ENCODE assay signal across 11 cellular contexts in genomic region chr3:72977463-72977862, GRCh38. TPM values are rescaled to one million over a fixed set of nuclear protein-coding genes. Genes with fewer than 3 reads are reported as not detected.
DNase-seq lines count a peak whose midpoint lies in the region; ATAC-seq and TF ChIP-seq lines count a peak whose summit lies in the region.
"Had no signal": no experiment of that assay in that cellular context is flagged by ENCODE, and none has a peak within 500 bp of the region (broad histone marks: within the 10 kb centered on the region; RNA-seq: fewer than 3 reads in every experiment).

No MANE protein-coding gene starts in this region.

- H3F3A ChIP-seq in GM23248 (ENCODE audit: insufficient read depth) = peaks cover 12% of the 10 kb centered on the region; the same call in 1 of the 2 replicates
- no peaks in the 10 kb centered on the region for H3F3A ChIP-seq in SK-N-SH (replicated peaks; ENCODE audit: insufficient read depth)

- peak; percentile 62 for DNase-seq in activated CD8-positive, alpha-beta memory T cell treated with anti-CD3 and anti-CD28 coated beads, Interleukin-2, amount 10 ng/mL, durations not matched to agents 7 days and 5 days
- DNase-seq in activated CD8-positive, alpha-beta memory T cell treated with anti-CD3 and anti-CD28 coated beads, Interleukin-2, amount 50 U/mL, for 4 hours = no peak
- peak; percentile 49 for DNase-seq in GM23248
- peak; percentile 49 for DNase-seq in HS-5 (ENCODE audit: low read depth)
- no peak for DNase-seq in stimulated activated naive B cell treated with anti-CD40 and anti-IgM and Interleukin-4, amounts not matched to agents 10 μg/mL and 1 μg/mL and 100 μg/mL, for 72 hours
- no peak for DNase-seq in pons (ENCODE audit: low spot score)
- no peak for DNase-seq in SK-N-SH
- no peak for DNase-seq in NCI-H1436 treated with DMSO at 0.1 percent for 48 hours (lab: John Stamatoyannopoulos, UW)
- DNase-seq: central memory CD4-positive, alpha-beta T cell; left colon; stimulated activated CD4-positive, alpha-beta T cell treated with anti-CD3 and anti-CD28 coated beads, Interleukin-2, amount 100 ng/mL, for 48 hours had no signal

- TF ChIP-seq EP300 in SK-N-SH (IDR thresholded peaks at IDR 0.05; ENCODE audit: borderline replicate concordance in 1 of 2, low read depth in 1 of 2, low read length in 1 of 2) = no peak

- peak overlapping the region; percentile 52 for H3K27ac ChIP-seq in GM23248
- no peak overlapping the region for H3K27ac ChIP-seq in SK-N-SH (ENCODE audit: low read depth in 2 of 2, low read length in 1 of 2)

- H2AFZ ChIP-seq in GM23248 = no peak overlapping the region
- no peak overlapping the region for H2AFZ ChIP-seq in SK-N-SH (ENCODE audit: low read depth)

- H3K27me3 ChIP-seq in GM23248 (replicated peaks; ENCODE audit: insufficient read depth) (no peaks in the 10 kb centered on the region), SK-N-SH (ENCODE audit: insufficient read depth) (no peaks in the 10 kb centered on the region)

- peaks cover 11% of the 10 kb centered on the region for H3K4me1 ChIP-seq in GM23248 (ENCODE audit: insufficient read depth)
- H3K4me1 ChIP-seq in SK-N-SH (ENCODE audit: control insufficient read depth in 1 of 2, insufficient read depth in 2 of 2, low read depth in 1 of 2, low read length in 1 of 2) = no peaks in the 10 kb centered on the region

- TF ChIP-seq CTCF in SK-N-SH (IDR thresholded peaks at IDR 0.05) = no peak

- in situ Hi-C loops in GM23248 (cut with MboI) = no loop called here

- no peak for TF ChIP-seq RAD21 in SK-N-SH (IDR thresholded peaks at IDR 0.05; ENCODE audit: low read length)

- no peaks in the 10 kb centered on the region for H3K9me2 ChIP-seq in GM23248 (ENCODE audit: insufficient read depth)
- no peaks in the 10 kb centered on the region for H3K9me2 ChIP-seq in SK-N-SH

- peak overlapping the region; percentile 79 for H3K27ac Mint-ChIP-seq in activated CD8-positive, alpha-beta memory T cell treated with anti-CD3 and anti-CD28 coated beads, Interleukin-2, amount 10 ng/mL, durations not matched to agents 7 days and 5 days
- no peak overlapping the region for H3K27ac Mint-ChIP-seq in stimulated activated naive B cell treated with anti-CD40 and anti-IgM and Interleukin-4, amounts not matched to agents 10 μg/mL and 1 μg/mL and 100 μg/mL, for 72 hours

- H3K9me3 ChIP-seq in GM23248 (ENCODE audit: low read depth) = no peaks in the 10 kb centered on the region
- no peaks in the 10 kb centered on the region for H3K9me3 ChIP-seq in SK-N-SH

- ATAC-seq in activated CD8-positive, alpha-beta memory T cell treated with anti-CD3 and anti-CD28 coated beads, Interleukin-2, amount 10 ng/mL, durations not matched to agents 7 days and 5 days = peak; percentile 68
- ATAC-seq in stimulated activated naive B cell treated with anti-CD40 and anti-IgM and Interleukin-4, amounts not matched to agents 10 μg/mL and 1 μg/mL and 100 μg/mL, for 72 hours (replicated peaks) = peak; percentile 29 to 71
- ATAC-seq: left colon had no signal

- peaks cover 29% of the 10 kb centered on the region for H3K4me1 Mint-ChIP-seq in activated CD8-positive, alpha-beta memory T cell treated with anti-CD3 and anti-CD28 coated beads, Interleukin-2, amount 10 ng/mL, durations not matched to agents 7 days and 5 days
- peaks cover 6 to 7% of the 10 kb centered on the region in 2 donors for H3K4me1 Mint-ChIP-seq in stimulated activated naive B cell treated with anti-CD40 and anti-IgM and Interleukin-4, amounts not matched to agents 10 μg/mL and 1 μg/mL and 100 μg/mL, for 72 hours

- no peak overlapping the region for H3K4me3 Mint-ChIP-seq in activated CD8-positive, alpha-beta memory T cell treated with anti-CD3 and anti-CD28 coated beads, Interleukin-2, amount 10 ng/mL, durations not matched to agents 7 days and 5 days
- no peak overlapping the region for H3K4me3 Mint-ChIP-seq in stimulated activated naive B cell treated with anti-CD40 and anti-IgM and Interleukin-4, amounts not matched to agents 10 μg/mL and 1 μg/mL and 100 μg/mL, for 72 hours

- POLR2A ChIA-PET in SK-N-SH (lab: Yijun Ruan, JAX) = no interaction called here

- H3K4me3 ChIP-seq in GM23248 (no peak overlapping the region), SK-N-SH (ENCODE audit: low read depth in 2 of 2, low read length in 1 of 2) (no peak overlapping the region)

- 75 to 78% methylated on average over 3 of the region's 3 CpGs for WGBS in GM23248 (ENCODE audit: low coverage in 1 of 2, low lambda C conversion rate in 2 of 2, missing lambda C conversion rate in 2 of 2), 2 experiments
- 93% methylated on average over 3 of the region's 3 CpGs for WGBS in SK-N-SH (ENCODE audit: low lambda C conversion rate)

- no peaks in the 10 kb centered on the region for H3K79me2 ChIP-seq in GM23248 (ENCODE audit: insufficient read depth)
- H3K79me2 ChIP-seq in SK-N-SH (ENCODE audit: insufficient read depth) = no peaks in the 10 kb centered on the region

- H3K9ac ChIP-seq in GM23248 (no peak overlapping the region), SK-N-SH (no peak overlapping the region)

- no peaks in the 10 kb centered on the region for H4K20me1 ChIP-seq in GM23248 (ENCODE audit: insufficient read depth)
- no peaks in the 10 kb centered on the region for H4K20me1 ChIP-seq in SK-N-SH (ENCODE audit: insufficient read depth)

- H3K36me3 ChIP-seq in GM23248 (ENCODE audit: low read depth) (no peaks in the 10 kb centered on the region), SK-N-SH (replicated peaks in 1 of 2; ENCODE audit: control insufficient read depth in 1 of 2, insufficient read depth in 2 of 2, low read length in 1 of 2) (peaks cover 0 to 6% of the 10 kb centered on the region in 2 experiments)

- no peak overlapping the region for H3K4me2 ChIP-seq in GM23248 (ENCODE audit: unreplicated experiment)
- H3K4me2 ChIP-seq in SK-N-SH = no peak overlapping the region

- H3K27me3 Mint-ChIP-seq in activated CD8-positive, alpha-beta memory T cell treated with anti-CD3 and anti-CD28 coated beads, Interleukin-2, amount 10 ng/mL, durations not matched to agents 7 days and 5 days = peaks cover 12% of the 10 kb centered on the region
- H3K27me3 Mint-ChIP-seq in stimulated activated naive B cell treated with anti-CD40 and anti-IgM and Interleukin-4, amounts not matched to agents 10 μg/mL and 1 μg/mL and 100 μg/mL, for 72 hours = peaks cover 18 to 23% of the 10 kb centered on the region in 2 donors

- CTCF ChIA-PET in activated CD8-positive, alpha-beta memory T cell treated with anti-CD3 and anti-CD28 coated beads, Interleukin-2, amount 10 ng/mL, durations not matched to agents 7 days and 5 days (lab: Charles Lee) = interaction anchor here (1.0 kb wide), 2 partner anchors 19 to 79 kb away, joined by 3 read pairs; no protein-coding TSS in a partner anchor
- CTCF ChIA-PET in SK-N-SH (lab: Yijun Ruan, JAX) = interaction anchor here (1.3 kb wide), 1 partner anchor 19 kb away, joined by 3 read pairs; no protein-coding TSS in a partner anchor

- no peaks in the 10 kb centered on the region for H3K9me3 Mint-ChIP-seq in activated CD8-positive, alpha-beta memory T cell treated with anti-CD3 and anti-CD28 coated beads, Interleukin-2, amount 10 ng/mL, durations not matched to agents 7 days and 5 days (ENCODE audit: low read depth)
- no peaks in the 10 kb centered on the region for H3K9me3 Mint-ChIP-seq in stimulated activated naive B cell treated with anti-CD40 and anti-IgM and Interleukin-4, amounts not matched to agents 10 μg/mL and 1 μg/mL and 100 μg/mL, for 72 hours

- peaks cover 3% of the 10 kb centered on the region for H3K36me3 Mint-ChIP-seq in activated CD8-positive, alpha-beta memory T cell treated with anti-CD3 and anti-CD28 coated beads, Interleukin-2, amount 10 ng/mL, durations not matched to agents 7 days and 5 days
- H3K36me3 Mint-ChIP-seq in stimulated activated naive B cell treated with anti-CD40 and anti-IgM and Interleukin-4, amounts not matched to agents 10 μg/mL and 1 μg/mL and 100 μg/mL, for 72 hours = no peaks in the 10 kb centered on the region

TF ChIP-seq in SK-N-SH, 30 proteins besides CTCF, POLR2A, EP300 and RAD21 (continues in another document):
- TF ChIP-seq RCOR1 (IDR thresholded peaks at IDR 0.05; ENCODE audit: low read length) (no peak), NFIC (IDR thresholded peaks at IDR 0.05; ENCODE audit: borderline replicate concordance) (no peak), CHD2 (IDR thresholded peaks at IDR 0.05; ENCODE audit: low read length, partially characterized antibody) (no peak), GABPA (IDR thresholded peaks at IDR 0.05; ENCODE audit: low read depth) (no peak), YY1 (IDR thresholded peaks at IDR 0.05; ENCODE audit: low read depth) (no peak), FOSL2 (IDR thresholded peaks at IDR 0.05; ENCODE audit: borderline replicate concordance, low read depth) (no peak), TEAD4 (IDR thresholded peaks at IDR 0.05; ENCODE audit: borderline replicate concordance, insufficient read depth) (no peak), POLR2AphosphoS5 (IDR thresholded peaks at IDR 0.05; ENCODE audit: low read depth, low read length) (no peak), RFX5 (IDR thresholded peaks at IDR 0.05; ENCODE audit: low read length) (no peak)
- TF ChIP-seq, protein P1, sequence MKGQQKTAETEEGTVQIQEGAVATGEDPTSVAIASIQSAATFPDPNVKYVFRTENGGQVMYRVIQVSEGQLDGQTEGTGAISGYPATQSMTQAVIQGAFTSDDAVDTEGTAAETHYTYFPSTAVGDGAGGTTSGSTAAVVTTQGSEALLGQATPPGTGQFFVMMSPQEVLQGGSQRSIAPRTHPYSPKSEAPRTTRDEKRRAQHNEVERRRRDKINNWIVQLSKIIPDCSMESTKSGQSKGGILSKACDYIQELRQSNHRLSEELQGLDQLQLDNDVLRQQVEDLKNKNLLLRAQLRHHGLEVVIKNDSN (IDR thresholded peaks at IDR 0.05; ENCODE audit: borderline replicate concordance, low read depth) = no peak
- TF ChIP-seq, protein P2, sequence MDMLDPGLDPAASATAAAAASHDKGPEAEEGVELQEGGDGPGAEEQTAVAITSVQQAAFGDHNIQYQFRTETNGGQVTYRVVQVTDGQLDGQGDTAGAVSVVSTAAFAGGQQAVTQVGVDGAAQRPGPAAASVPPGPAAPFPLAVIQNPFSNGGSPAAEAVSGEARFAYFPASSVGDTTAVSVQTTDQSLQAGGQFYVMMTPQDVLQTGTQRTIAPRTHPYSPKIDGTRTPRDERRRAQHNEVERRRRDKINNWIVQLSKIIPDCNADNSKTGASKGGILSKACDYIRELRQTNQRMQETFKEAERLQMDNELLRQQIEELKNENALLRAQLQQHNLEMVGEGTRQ (IDR thresholded peaks at IDR 0.05; ENCODE audit: borderline replicate concordance, low read depth, low read length) = no peak

RNA-seq across cellular contexts. Expression of gene PPP4R2, which starts 19.1 kb away (rescaled TPM):
- total RNA-seq in activated CD8-positive, alpha-beta memory T cell treated with anti-CD3 and anti-CD28 coated beads, Interleukin-2, amount 10 ng/mL, durations not matched to agents 7 days and 5 days = 100 to 1,000 TPM in 1 of 2 experiments, 10 to 100 TPM in 1; 76.0 to 118 TPM
- total RNA-seq in GM23248 (2014; rRNA removed; shearing (Covaris generic)) = 41.1 and 46.6 TPM in 2 replicates
- polyA plus RNA-seq in GM23248 (2016; fragmentation: Nextera tagmentation; extraction: Ambion mirVana) (31.6 and 37.7 TPM in 2 replicates), SK-N-SH (2012; rRNA removed) (8.9 and 11.3 TPM in 2 replicates)
- polyA plus RNA-seq in SK-N-SH (2012; cell fraction: cytosol; rRNA removed) = 15.4 and 20.9 TPM in 2 replicates
- 6.9 and 11.4 TPM in 2 replicates for polyA plus RNA-seq in SK-N-SH (2012; cell fraction: nucleus; rRNA removed)

Comparison
In these comparisons a context has a peak if more than half of its experiments do, and no peak if none do; other contexts are left out.
1. DNase-seq: peak in activated CD8-positive, alpha-beta memory T cell treated with anti-CD3 and anti-CD28 coated beads, Interleukin-2, amount 10 ng/mL, durations not matched to agents 7 days and 5 days (single experiment), GM23248 (single experiment) and HS-5 (single experiment); none in activated CD8-positive, alpha-beta memory T cell treated with anti-CD3 and anti-CD28 coated beads, Interleukin-2, amount 50 U/mL, for 4 hours (single experiment), stimulated activated naive B cell treated with anti-CD40 and anti-IgM and Interleukin-4, amounts not matched to agents 10 μg/mL and 1 μg/mL and 100 μg/mL, for 72 hours (single experiment), pons (single experiment), SK-N-SH (single experiment) and NCI-H1436 treated with DMSO at 0.1 percent for 48 hours (single experiment).